20 cellular contexts compared by ENCODE assay signal in genomic region chr1:44894591-44894990, GRCh38. TPM values are rescaled to one million over a fixed set of nuclear protein-coding genes. Genes with fewer than 3 reads are reported as not detected.
DNase-seq lines count a peak whose midpoint lies in the region; FAIRE-seq and TF ChIP-seq lines count a peak whose summit lies in the region.
"Had no signal": no experiment of that assay in that cellular context is flagged by ENCODE, and none has a peak within 500 bp of the region (broad histone marks: within the 10 kb centered on the region; RNA-seq: fewer than 3 reads in every experiment).

No MANE protein-coding gene starts in this region.

- POLR2A ChIA-PET in Caco-2 (lab: Charles Lee): no interaction called here

- peak overlapping the region; percentile 32 for H3K4me2 ChIP-seq in astrocyte (ENCODE audit: low read length)
- H3K4me2 ChIP-seq: A549 had no signal

- H3K27me3 ChIP-seq in ACC112 (ENCODE audit: insufficient read depth, low read length): no peaks in the 10 kb centered on the region
- H3K27me3 ChIP-seq in astrocyte (ENCODE audit: insufficient read depth, low read length): no peaks in the 10 kb centered on the region
- no peaks in the 10 kb centered on the region for H3K27me3 ChIP-seq in Caco-2 (replicated peaks; ENCODE audit: control insufficient read depth, insufficient read depth, low read length)
- H3K27me3 ChIP-seq in transverse colon: no peaks in the 10 kb centered on the region
- H3K27me3 ChIP-seq: upper lobe of right lung had no signal

- H3K4me1 ChIP-seq in ACC112 (ENCODE audit: control insufficient read depth, insufficient read depth, low read length, unreplicated experiment): peaks cover 12% of the 10 kb centered on the region
- H3K4me1 ChIP-seq in astrocyte (ENCODE audit: insufficient read depth, low read length): peaks cover 7% of the 10 kb centered on the region
- H3K4me1 ChIP-seq in Caco-2: no peaks in the 10 kb centered on the region
- no peaks in the 10 kb centered on the region for H3K4me1 ChIP-seq in transverse colon
- H3K4me1 ChIP-seq: A549, upper lobe of right lung had no signal

- no peak overlapping the region for H3K27ac Mint-ChIP-seq in astrocyte (ENCODE audit: unreplicated experiment)
- no peak overlapping the region for H3K27ac Mint-ChIP-seq in Caco-2 (ENCODE audit: unreplicated experiment)
- H3K27ac Mint-ChIP-seq: activated naive CD4-positive, alpha-beta T cell treated with anti-CD3 and anti-CD28 coated beads, Interleukin-2, amount 10 ng/mL, durations not matched to agents 7 days and 5 days; effector memory CD8-positive, alpha-beta T cell; stimulated activated naive CD8-positive, alpha-beta T cell treated with anti-CD3 and anti-CD28 coated beads, Interleukin-15, Interleukin-2, amounts not matched to agents 100 ng/mL and 50 ng/mL, for 24 hours had no signal

- CTCF ChIA-PET in Caco-2 (lab: Charles Lee): no interaction called here

- peaks cover 28% of the 10 kb centered on the region for H3K36me3 Mint-ChIP-seq in astrocyte (ENCODE audit: low read depth, unreplicated experiment)
- peaks cover 18% of the 10 kb centered on the region for H3K36me3 Mint-ChIP-seq in Caco-2 (ENCODE audit: insufficient read depth, unreplicated experiment)

- TF ChIP-seq CTCF in astrocyte (IDR thresholded peaks at IDR 0.05; ENCODE audit: insufficient read depth, low read depth, low read length) (no peak), foreskin fibroblast (IDR thresholded peaks at IDR 0.05; ENCODE audit: low read depth, low read length) (no peak), Caco-2 (IDR thresholded peaks at IDR 0.05; ENCODE audit: insufficient read depth in 1 of 2, low read depth in 1 of 2, low read length in 1 of 2, severe bottlenecking in 1 of 2, unreplicated experiment in 1 of 2) (no peak), transverse colon (IDR thresholded peaks at IDR 0.05) (no peak)

- in situ Hi-C loops in transverse colon (cut with MboI; ENCODE audit: low pct_ligation_motif_present in 1 of 4, low pct_unique_long_range_greater_than_20kb in 1 of 4, low sequenced_read_pairs in 3 of 4): no loop called here

- no peak for TF ChIP-seq POLR2A in H54 (IDR thresholded peaks at IDR 0.05; ENCODE audit: low read depth, low read length)
- no peak for TF ChIP-seq POLR2A in transverse colon (IDR thresholded peaks at IDR 0.05)

- no peak overlapping the region for H2AFZ ChIP-seq in ACC112 (ENCODE audit: low read length, unreplicated experiment)
- no peak overlapping the region for H2AFZ ChIP-seq in astrocyte (ENCODE audit: low read depth, low read length)

- no peaks in the 10 kb centered on the region for H3K79me2 ChIP-seq in ACC112 (ENCODE audit: control insufficient read depth, insufficient read depth, low read length, unreplicated experiment)
- no peaks in the 10 kb centered on the region for H3K79me2 ChIP-seq in astrocyte (ENCODE audit: insufficient read depth, low read length)

- peaks cover 6% of the 10 kb centered on the region for H3K9me3 ChIP-seq in astrocyte (ENCODE audit: insufficient read depth, low read depth, low read length)
- H3K9me3 ChIP-seq in Caco-2: peaks cover 11% of the 10 kb centered on the region; the same call in 1 of the 2 replicates
- H3K9me3 ChIP-seq in transverse colon: peaks cover 4 to 7% of the 10 kb centered on the region in 2 donors
- H3K9me3 ChIP-seq: A549, upper lobe of right lung had no signal

- DNase-seq in H54 (ENCODE audit: insufficient read length, low spot score): no peak
- DNase-seq in astrocyte (ENCODE audit: low read depth): peak; percentile 92
- peak; percentile 65 to 77 for DNase-seq in foreskin fibroblast
- no peak for DNase-seq in Caco-2
- no peak for DNase-seq in transverse colon
- no peak for DNase-seq in 8988T
- DNase-seq in NCI-H82 treated with DMSO at 0.1 percent for 48 hours (lab: John Stamatoyannopoulos, UW; ENCODE audit: unreplicated experiment): no peak
- DNase-seq: activated CD4-positive, alpha-beta T cell treated with anti-CD3 and anti-CD28 coated beads for 4 hours; activated naive CD4-positive, alpha-beta T cell treated with anti-CD3 and anti-CD28 coated beads, Interleukin-2, amount 10 ng/mL, durations not matched to agents 7 days and 5 days; Calu3; effector memory CD8-positive, alpha-beta T cell; glutamatergic neuron; occipital lobe; SIG-M5; T-helper 9 cell; upper lobe of right lung had no signal

- no peaks in the 10 kb centered on the region for H3K27me3 Mint-ChIP-seq in astrocyte (ENCODE audit: low read depth, unreplicated experiment)
- no peaks in the 10 kb centered on the region for H3K27me3 Mint-ChIP-seq in Caco-2 (ENCODE audit: insufficient read depth, unreplicated experiment)
- H3K27me3 Mint-ChIP-seq: activated naive CD4-positive, alpha-beta T cell treated with anti-CD3 and anti-CD28 coated beads, Interleukin-2, amount 10 ng/mL, durations not matched to agents 7 days and 5 days; effector memory CD8-positive, alpha-beta T cell; stimulated activated naive CD8-positive, alpha-beta T cell treated with anti-CD3 and anti-CD28 coated beads, Interleukin-15, Interleukin-2, amounts not matched to agents 100 ng/mL and 50 ng/mL, for 24 hours had no signal

- H3K4me1 Mint-ChIP-seq in astrocyte (ENCODE audit: low read depth, unreplicated experiment): peaks cover 11% of the 10 kb centered on the region
- no peaks in the 10 kb centered on the region for H3K4me1 Mint-ChIP-seq in Caco-2 (ENCODE audit: low read depth, unreplicated experiment)
- H3K4me1 Mint-ChIP-seq: activated naive CD4-positive, alpha-beta T cell treated with anti-CD3 and anti-CD28 coated beads, Interleukin-2, amount 10 ng/mL, durations not matched to agents 7 days and 5 days had no signal

- intact Hi-C loops in Caco-2 (cut with micrococcal nuclease; ENCODE audit: unreplicated experiment): no loop called here
- intact Hi-C loops in transverse colon (cut with DNase I; ENCODE audit: low total_unique reads): no loop called here

- H3K4me3 ChIP-seq in ACC112 (ENCODE audit: low read depth, low read length) (no peak overlapping the region), astrocyte (ENCODE audit: insufficient read depth, low read depth, low read length) (no peak overlapping the region), foreskin fibroblast (ENCODE audit: low read depth in 1 of 2, low read length in 2 of 2) (no peak overlapping the region), Caco-2 (ENCODE audit: low read depth, low read length) (no peak overlapping the region), transverse colon (no peak overlapping the region)
- H3K4me3 ChIP-seq: A549, upper lobe of right lung had no signal

- H3K9me3 Mint-ChIP-seq in astrocyte (ENCODE audit: unreplicated experiment): peaks cover 14% of the 10 kb centered on the region
- peaks cover 12% of the 10 kb centered on the region for H3K9me3 Mint-ChIP-seq in Caco-2 (ENCODE audit: unreplicated experiment)

- H3K4me3 Mint-ChIP-seq in astrocyte (ENCODE audit: unreplicated experiment) (no peak overlapping the region), Caco-2 (ENCODE audit: unreplicated experiment) (no peak overlapping the region)
- H3K4me3 Mint-ChIP-seq: activated naive CD4-positive, alpha-beta T cell treated with anti-CD3 and anti-CD28 coated beads, Interleukin-2, amount 10 ng/mL, durations not matched to agents 7 days and 5 days; effector memory CD8-positive, alpha-beta T cell; stimulated activated naive CD8-positive, alpha-beta T cell treated with anti-CD3 and anti-CD28 coated beads, Interleukin-15, Interleukin-2, amounts not matched to agents 100 ng/mL and 50 ng/mL, for 24 hours had no signal

- peaks cover 29% of the 10 kb centered on the region for H3K36me3 ChIP-seq in ACC112 (ENCODE audit: insufficient read depth, low read length)
- no peaks in the 10 kb centered on the region for H3K36me3 ChIP-seq in astrocyte (ENCODE audit: insufficient read depth, low read length)
- no peaks in the 10 kb centered on the region for H3K36me3 ChIP-seq in Caco-2 (ENCODE audit: control insufficient read depth, insufficient read depth, low read length)
- H3K36me3 ChIP-seq in transverse colon: peaks cover 0 to 19% (median 0%) of the 10 kb centered on the region in 4 donors

- peak; percentile 41 for FAIRE-seq in H54 (lab: Jason Lieb, UNC)
- peak; percentile 78 for FAIRE-seq in astrocyte (lab: Jason Lieb, UNC)
- FAIRE-seq: A549, islet of Langerhans had no signal

- no peaks in the 10 kb centered on the region for H4K20me1 ChIP-seq in astrocyte (ENCODE audit: insufficient read depth, low read length)

- BruUV-seq in Caco-2 (replicated peaks; lab: Mats Ljungman, UMichigan): no TSS peak

- TF ChIP-seq EP300 in transverse colon (IDR thresholded peaks at IDR 0.05; ENCODE audit: low read depth): no peak

- H3K9ac ChIP-seq in astrocyte (ENCODE audit: low read length): no peak overlapping the region

- 0 out of 2 replicates have a peak overlapping the region, but pooled peaks have one; percentile 20 for H3K27ac ChIP-seq in ACC112 (ENCODE audit: low read depth, low read length)
- H3K27ac ChIP-seq in astrocyte (ENCODE audit: low read depth, low read length): peak overlapping the region; percentile 19
- no peak overlapping the region for H3K27ac ChIP-seq in transverse colon
- H3K27ac ChIP-seq: A549, upper lobe of right lung had no signal

RNA-seq across cellular contexts. Expression of gene PTCH2, which starts 51.5 kb away (rescaled TPM):
- 0.65 and 0.89 TPM in 2 replicates for total RNA-seq in astrocyte
- total RNA-seq in Caco-2 (2022): 0.44 and 0.48 TPM in 2 replicates
- 1 to 10 TPM in 1 of 4 donors, under 1 TPM in 2, not detected in 1; 0.14 to 1.2 (median 0.64) TPM for total RNA-seq in transverse colon

Comparison
In these comparisons a context has a peak if more than half of its experiments do, and no peak if none do; other contexts are left out.
1. H3K27ac ChIP-seq: peak in ACC112 (single experiment) and astrocyte (single experiment); none in transverse colon (0 of 4).
2. DNase-seq: peak in astrocyte (single experiment) and foreskin fibroblast (2 of 2); none in H54 (single experiment), Caco-2 (0 of 2), transverse colon (single experiment), 8988T (single experiment) and NCI-H82 treated with DMSO at 0.1 percent for 48 hours (single experiment).